ENCODE assay signal across 1 cellular context in the genomic region with DNA sequence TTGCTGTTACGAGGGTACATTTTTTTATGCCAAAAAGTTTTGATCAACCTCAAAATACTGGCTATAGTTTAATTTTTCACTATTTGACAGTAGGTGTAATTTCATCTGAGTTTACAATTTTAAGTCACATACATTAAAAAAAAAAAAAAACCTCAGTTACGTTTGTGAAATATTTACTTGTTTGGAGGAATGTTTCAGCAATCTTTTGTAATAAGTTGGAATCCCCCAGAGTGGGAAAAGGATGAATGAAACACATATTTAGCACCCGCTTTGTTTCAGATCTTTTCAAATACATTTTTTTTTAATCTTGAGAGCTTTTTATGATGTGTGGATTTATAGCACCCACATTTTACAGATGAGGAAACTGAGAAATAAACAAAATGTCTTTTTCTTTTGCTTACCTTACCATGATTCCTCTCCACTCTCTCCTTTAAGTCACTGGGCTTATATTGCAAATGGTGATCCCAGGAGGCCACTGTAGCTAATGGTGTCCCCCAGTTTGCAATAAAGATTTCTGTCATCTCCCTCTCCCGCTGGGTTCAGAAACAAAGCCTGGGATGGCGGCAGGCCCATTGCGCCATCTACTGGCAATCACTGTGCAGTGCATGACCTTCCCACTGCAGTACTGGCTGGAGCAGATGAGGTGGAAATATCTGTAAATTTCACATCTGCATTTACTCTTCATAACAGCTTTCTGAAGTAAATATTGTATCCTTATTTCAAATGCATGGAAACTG.
TF ChIP-seq lines count a peak whose summit lies in the region.

No MANE protein-coding gene starts in this region.

TF ChIP-seq in K562, 482 proteins besides CTCF, POLR2A, EP300 and RAD21 (continued from another document and continues in another):
- TF ChIP-seq, protein P1, sequence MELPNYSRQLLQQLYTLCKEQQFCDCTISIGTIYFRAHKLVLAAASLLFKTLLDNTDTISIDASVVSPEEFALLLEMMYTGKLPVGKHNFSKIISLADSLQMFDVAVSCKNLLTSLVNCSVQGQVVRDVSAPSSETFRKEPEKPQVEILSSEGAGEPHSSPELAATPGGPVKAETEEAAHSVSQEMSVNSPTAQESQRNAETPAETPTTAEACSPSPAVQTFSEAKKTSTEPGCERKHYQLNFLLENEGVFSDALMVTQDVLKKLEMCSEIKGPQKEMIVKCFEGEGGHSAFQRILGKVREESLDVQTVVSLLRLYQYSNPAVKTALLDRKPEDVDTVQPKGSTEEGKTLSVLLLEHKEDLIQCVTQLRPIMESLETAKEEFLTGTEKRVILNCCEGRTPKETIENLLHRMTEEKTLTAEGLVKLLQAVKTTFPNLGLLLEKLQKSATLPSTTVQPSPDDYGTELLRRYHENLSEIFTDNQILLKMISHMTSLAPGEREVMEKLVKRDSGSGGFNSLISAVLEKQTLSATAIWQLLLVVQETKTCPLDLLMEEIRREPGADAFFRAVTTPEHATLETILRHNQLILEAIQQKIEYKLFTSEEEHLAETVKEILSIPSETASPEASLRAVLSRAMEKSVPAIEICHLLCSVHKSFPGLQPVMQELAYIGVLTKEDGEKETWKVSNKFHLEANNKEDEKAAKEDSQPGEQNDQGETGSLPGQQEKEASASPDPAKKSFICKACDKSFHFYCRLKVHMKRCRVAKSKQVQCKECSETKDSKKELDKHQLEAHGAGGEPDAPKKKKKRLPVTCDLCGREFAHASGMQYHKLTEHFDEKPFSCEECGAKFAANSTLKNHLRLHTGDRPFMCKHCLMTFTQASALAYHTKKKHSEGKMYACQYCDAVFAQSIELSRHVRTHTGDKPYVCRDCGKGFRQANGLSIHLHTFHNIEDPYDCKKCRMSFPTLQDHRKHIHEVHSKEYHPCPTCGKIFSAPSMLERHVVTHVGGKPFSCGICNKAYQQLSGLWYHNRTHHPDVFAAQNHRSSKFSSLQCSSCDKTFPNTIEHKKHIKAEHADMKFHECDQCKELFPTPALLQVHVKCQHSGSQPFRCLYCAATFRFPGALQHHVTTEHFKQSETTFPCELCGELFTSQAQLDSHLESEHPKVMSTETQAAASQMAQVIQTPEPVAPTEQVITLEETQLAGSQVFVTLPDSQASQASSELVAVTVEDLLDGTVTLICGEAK (IDR thresholded peaks at IDR 0.05), result peak; percentile 37; the same call in 1 of the 2 replicates
- TF ChIP-seq, protein P1 (CRISPR knock-in tag; IDR thresholded peaks at IDR 0.05), result no peak
- TF ChIP-seq CXXC5 (CRISPR knock-in tag; IDR thresholded peaks at IDR 0.05) (no peak), ZBTB9 (CRISPR knock-in tag; IDR thresholded peaks at IDR 0.05) (no peak), ZNF41 (CRISPR knock-in tag; conservative IDR thresholded peaks at IDR 0.05) (no peak), ETV5 (CRISPR knock-in tag; IDR thresholded peaks at IDR 0.05; ENCODE audit: low read depth) (no peak), ELK3 (CRISPR knock-in tag; IDR thresholded peaks at IDR 0.05) (no peak), ZNF121 (CRISPR knock-in tag; conservative IDR thresholded peaks at IDR 0.05) (no peak), PHF21A (IDR thresholded peaks at IDR 0.05; ENCODE audit: borderline replicate concordance, low read depth) (no peak), MEIS2 (IDR thresholded peaks at IDR 0.05; ENCODE audit: partially characterized antibody) (peak; percentile 37), RB1 (IDR thresholded peaks at IDR 0.05; ENCODE audit: low read depth) (0 out of 2 replicates have a peak, but pooled peaks have one; percentile 35), YBX1 (IDR thresholded peaks at IDR 0.05) (no peak), ZNF277 (CRISPR knock-in tag; IDR thresholded peaks at IDR 0.05; ENCODE audit: borderline replicate concordance) (no peak), STAG1 (CRISPR knock-in tag; IDR thresholded peaks at IDR 0.05; ENCODE audit: borderline replicate concordance) (peak; percentile 11; the same call in 1 of the 2 replicates), ZNF644 (tag; IDR thresholded peaks at IDR 0.05; ENCODE audit: low read depth) (no peak), NR2F6 (CRISPR knock-in tag; IDR thresholded peaks at IDR 0.05) (no peak), ZNF830 (CRISPR knock-in tag; IDR thresholded peaks at IDR 0.05) (no peak), HNRNPUL1 (IDR thresholded peaks at IDR 0.05; ENCODE audit: low read length) (no peak), CBX3 (IDR thresholded peaks at IDR 0.05; ENCODE audit: borderline replicate concordance in 1 of 2, low read length in 2 of 2) (no peak), TCF7L2 (IDR thresholded peaks at IDR 0.05; ENCODE audit: low read depth, low read length) (no peak), STAT5B (CRISPR knock-in tag; IDR thresholded peaks at IDR 0.05) (no peak), SIN3B (IDR thresholded peaks at IDR 0.05; ENCODE audit: low read depth) (0 out of 2 replicates have a peak, but pooled peaks have one; percentile 14), SMC3 (conservative IDR thresholded peaks at IDR 0.05; ENCODE audit: insufficient read depth, low read depth, low read length) (peak; percentile 89), MIER1 (IDR thresholded peaks at IDR 0.05; ENCODE audit: low read depth) (no peak), HSF4 (CRISPR knock-in tag; IDR thresholded peaks at IDR 0.05; ENCODE audit: borderline replicate concordance) (no peak), CEBPG (CRISPR knock-in tag; IDR thresholded peaks at IDR 0.05) (no peak), CEBPG (tag; conservative IDR thresholded peaks at IDR 0.05 in 1 of 2, IDR thresholded peaks at IDR 0.05 in 1 of 2) (peak; percentile 38 to 42; a peak in 2 of 4 replicates), HLTF (IDR thresholded peaks at IDR 0.05) (no peak)
- TF ChIP-seq, protein P2, sequence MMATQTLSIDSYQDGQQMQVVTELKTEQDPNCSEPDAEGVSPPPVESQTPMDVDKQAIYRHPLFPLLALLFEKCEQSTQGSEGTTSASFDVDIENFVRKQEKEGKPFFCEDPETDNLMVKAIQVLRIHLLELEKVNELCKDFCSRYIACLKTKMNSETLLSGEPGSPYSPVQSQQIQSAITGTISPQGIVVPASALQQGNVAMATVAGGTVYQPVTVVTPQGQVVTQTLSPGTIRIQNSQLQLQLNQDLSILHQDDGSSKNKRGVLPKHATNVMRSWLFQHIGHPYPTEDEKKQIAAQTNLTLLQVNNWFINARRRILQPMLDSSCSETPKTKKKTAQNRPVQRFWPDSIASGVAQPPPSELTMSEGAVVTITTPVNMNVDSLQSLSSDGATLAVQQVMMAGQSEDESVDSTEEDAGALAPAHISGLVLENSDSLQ (IDR thresholded peaks at IDR 0.05), result no peak
- TF ChIP-seq, protein P3, sequence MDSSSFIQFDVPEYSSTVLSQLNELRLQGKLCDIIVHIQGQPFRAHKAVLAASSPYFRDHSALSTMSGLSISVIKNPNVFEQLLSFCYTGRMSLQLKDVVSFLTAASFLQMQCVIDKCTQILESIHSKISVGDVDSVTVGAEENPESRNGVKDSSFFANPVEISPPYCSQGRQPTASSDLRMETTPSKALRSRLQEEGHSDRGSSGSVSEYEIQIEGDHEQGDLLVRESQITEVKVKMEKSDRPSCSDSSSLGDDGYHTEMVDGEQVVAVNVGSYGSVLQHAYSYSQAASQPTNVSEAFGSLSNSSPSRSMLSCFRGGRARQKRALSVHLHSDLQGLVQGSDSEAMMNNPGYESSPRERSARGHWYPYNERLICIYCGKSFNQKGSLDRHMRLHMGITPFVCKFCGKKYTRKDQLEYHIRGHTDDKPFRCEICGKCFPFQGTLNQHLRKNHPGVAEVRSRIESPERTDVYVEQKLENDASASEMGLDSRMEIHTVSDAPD (CRISPR knock-in tag; IDR thresholded peaks at IDR 0.05), result no peak
- TF ChIP-seq, protein P4, sequence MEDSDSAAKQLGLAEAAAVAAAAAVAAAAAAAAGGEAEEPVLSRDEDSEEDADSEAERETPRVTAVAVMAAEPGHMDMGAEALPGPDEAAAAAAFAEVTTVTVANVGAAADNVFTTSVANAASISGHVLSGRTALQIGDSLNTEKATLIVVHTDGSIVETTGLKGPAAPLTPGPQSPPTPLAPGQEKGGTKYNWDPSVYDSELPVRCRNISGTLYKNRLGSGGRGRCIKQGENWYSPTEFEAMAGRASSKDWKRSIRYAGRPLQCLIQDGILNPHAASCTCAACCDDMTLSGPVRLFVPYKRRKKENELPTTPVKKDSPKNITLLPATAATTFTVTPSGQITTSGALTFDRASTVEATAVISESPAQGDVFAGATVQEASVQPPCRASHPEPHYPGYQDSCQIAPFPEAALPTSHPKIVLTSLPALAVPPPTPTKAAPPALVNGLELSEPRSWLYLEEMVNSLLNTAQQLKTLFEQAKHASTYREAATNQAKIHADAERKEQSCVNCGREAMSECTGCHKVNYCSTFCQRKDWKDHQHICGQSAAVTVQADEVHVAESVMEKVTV (CRISPR knock-in tag; IDR thresholded peaks at IDR 0.05), result peak; percentile 71
- TF ChIP-seq, protein P5, sequence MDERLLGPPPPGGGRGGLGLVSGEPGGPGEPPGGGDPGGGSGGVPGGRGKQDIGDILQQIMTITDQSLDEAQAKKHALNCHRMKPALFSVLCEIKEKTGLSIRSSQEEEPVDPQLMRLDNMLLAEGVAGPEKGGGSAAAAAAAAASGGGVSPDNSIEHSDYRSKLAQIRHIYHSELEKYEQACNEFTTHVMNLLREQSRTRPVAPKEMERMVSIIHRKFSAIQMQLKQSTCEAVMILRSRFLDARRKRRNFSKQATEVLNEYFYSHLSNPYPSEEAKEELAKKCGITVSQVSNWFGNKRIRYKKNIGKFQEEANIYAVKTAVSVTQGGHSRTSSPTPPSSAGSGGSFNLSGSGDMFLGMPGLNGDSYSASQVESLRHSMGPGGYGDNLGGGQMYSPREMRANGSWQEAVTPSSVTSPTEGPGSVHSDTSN (CRISPR knock-in tag; IDR thresholded peaks at IDR 0.05; ENCODE audit: low read depth), result no peak
- TF ChIP-seq, protein P5 (tag; conservative IDR thresholded peaks at IDR 0.05; ENCODE audit: low read depth), result no peak
- TF ChIP-seq, protein P6, sequence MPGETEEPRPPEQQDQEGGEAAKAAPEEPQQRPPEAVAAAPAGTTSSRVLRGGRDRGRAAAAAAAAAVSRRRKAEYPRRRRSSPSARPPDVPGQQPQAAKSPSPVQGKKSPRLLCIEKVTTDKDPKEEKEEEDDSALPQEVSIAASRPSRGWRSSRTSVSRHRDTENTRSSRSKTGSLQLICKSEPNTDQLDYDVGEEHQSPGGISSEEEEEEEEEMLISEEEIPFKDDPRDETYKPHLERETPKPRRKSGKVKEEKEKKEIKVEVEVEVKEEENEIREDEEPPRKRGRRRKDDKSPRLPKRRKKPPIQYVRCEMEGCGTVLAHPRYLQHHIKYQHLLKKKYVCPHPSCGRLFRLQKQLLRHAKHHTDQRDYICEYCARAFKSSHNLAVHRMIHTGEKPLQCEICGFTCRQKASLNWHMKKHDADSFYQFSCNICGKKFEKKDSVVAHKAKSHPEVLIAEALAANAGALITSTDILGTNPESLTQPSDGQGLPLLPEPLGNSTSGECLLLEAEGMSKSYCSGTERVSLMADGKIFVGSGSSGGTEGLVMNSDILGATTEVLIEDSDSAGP (CRISPR knock-in tag; IDR thresholded peaks at IDR 0.05), result no peak
